In genomic region chr1:246169019-246169418, GRCh38 we compare ENCODE assay signal across 38 cellular contexts.
"Had no signal": no experiment of that assay in that cellular context is flagged by ENCODE, and none has a peak within 500 bp of the region (broad histone marks: within the 10 kb centered on the region; RNA-seq: fewer than 3 reads in every experiment).

No MANE protein-coding gene starts in this region.

- H3K4me3 Mint-ChIP-seq: activated CD4-positive, alpha-beta memory T cell treated with anti-CD3 and anti-CD28 coated beads, Interleukin-2, amount 10 ng/mL, durations not matched to agents 7 days and 5 days; activated CD4-positive, alpha-beta T cell treated with anti-CD3 and anti-CD28 coated beads for 36 hours; activated CD4-positive, alpha-beta T cell treated with anti-CD3 and anti-CD28 coated beads, Interleukin-2, amount 10 ng/mL, durations not matched to agents 7 days and 5 days; activated CD8-positive, alpha-beta memory T cell treated with anti-CD3 and anti-CD28 coated beads, Interleukin-2, amount 10 ng/mL, durations not matched to agents 7 days and 5 days; activated CD8-positive, alpha-beta T cell treated with anti-CD3 and anti-CD28 coated beads, Interleukin-2, amount 10 ng/mL, durations not matched to agents 7 days and 5 days; activated naive CD4-positive, alpha-beta T cell treated with anti-CD3 and anti-CD28 coated beads for 36 hours; activated naive CD8-positive, alpha-beta T cell treated with anti-CD3 and anti-CD28 coated beads for 36 hours; activated T-cell treated with anti-CD3 and anti-CD28 coated beads, Interleukin-2, amount 50 U/mL, for 4 hours; activated T-cell treated with anti-CD3 and anti-CD28 coated beads, Interleukin-2, amount 50 U/mL, for 72 hours; activated T-helper 1 cell treated with anti-CD3 and anti-CD28 coated beads, Interleukin-12 subunit alpha, Interleukin-12 subunit beta, Interleukin-2, Interleukin-4 antibody, amounts not matched to agents 30 ng/mL and 10 ng/mL and 1 ng/mL, durations not matched to agents 14 hours and 24 hours and 36 hours; activated T-helper 17 cell treated with anti-CD3 and anti-CD28 coated beads, Interleukin-2, amount 50 U/mL, for 72 hours; T-helper 1 cell treated with Interleukin-12 subunit alpha and Interleukin-12 subunit beta and Interleukin-4 antibody, amounts not matched to agents 30 μg/mL and 1 μg/mL, for 36 hours; T-helper 2 cell treated with Interferon-gamma antibody and Interleukin-4, amounts not matched to agents 5 μg/mL and 100 μg/mL, for 36 hours had no signal

- H3K9me3 ChIP-seq: adrenal gland, body of pancreas, breast epithelium had no signal

- H3K4me1 ChIP-seq: adrenal gland, breast epithelium had no signal

- H3K36me3 ChIP-seq: adrenal gland, brain microvascular endothelial cell, breast epithelium had no signal

- H3K27me3 Mint-ChIP-seq: activated CD4-positive, alpha-beta memory T cell treated with anti-CD3 and anti-CD28 coated beads, Interleukin-2, amount 10 ng/mL, durations not matched to agents 7 days and 5 days; activated CD4-positive, alpha-beta T cell treated with anti-CD3 and anti-CD28 coated beads for 36 hours; activated CD4-positive, alpha-beta T cell treated with anti-CD3 and anti-CD28 coated beads, Interleukin-2, amount 10 ng/mL, durations not matched to agents 7 days and 5 days; activated CD8-positive, alpha-beta memory T cell treated with anti-CD3 and anti-CD28 coated beads, Interleukin-2, amount 10 ng/mL, durations not matched to agents 7 days and 5 days; activated naive CD8-positive, alpha-beta T cell treated with anti-CD3 and anti-CD28 coated beads for 36 hours; activated T-helper 17 cell treated with anti-CD3 and anti-CD28 coated beads, Interleukin-2, amount 50 U/mL, for 72 hours had no signal

- H3K27me3 ChIP-seq: adrenal gland, body of pancreas, brain microvascular endothelial cell, breast epithelium had no signal

- H3K4me1 Mint-ChIP-seq: activated CD4-positive, alpha-beta memory T cell treated with anti-CD3 and anti-CD28 coated beads, Interleukin-2, amount 10 ng/mL, durations not matched to agents 7 days and 5 days; activated CD4-positive, alpha-beta T cell treated with anti-CD3 and anti-CD28 coated beads for 36 hours; activated CD4-positive, alpha-beta T cell treated with anti-CD3 and anti-CD28 coated beads, Interleukin-2, amount 10 ng/mL, durations not matched to agents 7 days and 5 days; activated CD8-positive, alpha-beta memory T cell treated with anti-CD3 and anti-CD28 coated beads, Interleukin-2, amount 10 ng/mL, durations not matched to agents 7 days and 5 days; activated naive CD8-positive, alpha-beta T cell treated with anti-CD3 and anti-CD28 coated beads for 36 hours; activated T-helper 17 cell treated with anti-CD3 and anti-CD28 coated beads, Interleukin-2, amount 50 U/mL, for 72 hours had no signal

- DNase-seq: activated CD4-positive, alpha-beta memory T cell treated with anti-CD3 and anti-CD28 coated beads, Interleukin-2, amount 10 ng/mL, durations not matched to agents 7 days and 5 days; activated CD4-positive, alpha-beta T cell treated with anti-CD3 and anti-CD28 coated beads for 1 hour; activated CD4-positive, alpha-beta T cell treated with anti-CD3 and anti-CD28 coated beads for 36 hours; activated CD4-positive, alpha-beta T cell treated with anti-CD3 and anti-CD28 coated beads for 48 hours; activated CD4-positive, alpha-beta T cell treated with anti-CD3 and anti-CD28 coated beads, Interleukin-2, amount 10 ng/mL, durations not matched to agents 7 days and 5 days; activated CD4-positive, alpha-beta T cell treated with anti-CD3 and anti-CD28 coated beads, Interleukin-2, amount 50 U/mL, for 48 hours; activated CD4-positive, CD25-positive, alpha-beta regulatory T cell; activated CD8-positive, alpha-beta memory T cell treated with anti-CD3 and anti-CD28 coated beads for 24 hours; activated CD8-positive, alpha-beta memory T cell treated with anti-CD3 and anti-CD28 coated beads, Interleukin-2, amount 10 ng/mL, durations not matched to agents 7 days and 5 days; activated CD8-positive, alpha-beta T cell treated with anti-CD3 and anti-CD28 coated beads, Interleukin-2, amount 10 ng/mL, durations not matched to agents 7 days and 5 days; activated effector memory CD4-positive, alpha-beta T cell treated with anti-CD3 and anti-CD28 coated beads, Interleukin-2, amount 50 U/mL, for 16 hours; activated gamma-delta T cell treated with Interleukin-2 at 50 U/mL for 16 hours; activated naive CD4-positive, alpha-beta T cell; activated naive CD4-positive, alpha-beta T cell treated with anti-CD3 and anti-CD28 coated beads for 36 hours; activated naive CD4-positive, alpha-beta T cell treated with anti-CD3 and anti-CD28 coated beads, Interleukin-2, amount 50 U/mL, for 16 hours; activated naive CD8-positive, alpha-beta T cell treated with anti-CD3 and anti-CD28 coated beads for 36 hours; activated T-cell treated with anti-CD3 and anti-CD28 coated beads for 4 hours; activated T-cell treated with anti-CD3 and anti-CD28 coated beads, Interleukin-2, amount 50 U/mL, for 1 hour; activated T-cell treated with anti-CD3 and anti-CD28 coated beads, Interleukin-2, amount 50 U/mL, for 4 hours; activated T-cell treated with anti-CD3 and anti-CD28 coated beads, Interleukin-2, amount 50 U/mL, for 72 hours; adrenal gland; amniotic stem cell; aorta; body of pancreas; brain microvascular endothelial cell; central memory CD4-positive, alpha-beta T cell; T-helper 2 cell; T-helper 9 cell had no signal

- H3K27ac ChIP-seq: adrenal gland, body of pancreas, brain microvascular endothelial cell, breast epithelium, VCaP had no signal

- ATAC-seq: activated CD4-positive, alpha-beta T cell treated with anti-CD3 and anti-CD28 coated beads for 36 hours; activated CD4-positive, CD25-positive, alpha-beta regulatory T cell treated with anti-CD3 and anti-CD28 coated beads, Interleukin-2, amount 50 U/mL, for 24 hours; activated CD8-positive, alpha-beta memory T cell treated with anti-CD3 and anti-CD28 coated beads, Interleukin-2, amount 10 ng/mL, durations not matched to agents 7 days and 5 days; activated CD8-positive, alpha-beta T cell treated with anti-CD3 and anti-CD28 coated beads, Interleukin-2, amount 10 ng/mL, durations not matched to agents 7 days and 5 days; activated naive CD4-positive, alpha-beta T cell treated with anti-CD3 and anti-CD28 coated beads, Interleukin-2, amount 50 U/mL, for 72 hours; activated T-cell treated with anti-CD3 and anti-CD28 coated beads, Interleukin-2, amount 50 U/mL, for 4 hours; activated T-cell treated with anti-CD3 and anti-CD28 coated beads, Interleukin-2, amount 50 U/mL, for 72 hours; activated T-helper 17 cell treated with anti-CD3 and anti-CD28 coated beads, Interleukin-2, amount 50 U/mL, for 72 hours; body of pancreas had no signal

- FAIRE-seq: astrocyte, TTC549 had no signal

- H3K36me3 Mint-ChIP-seq: activated CD8-positive, alpha-beta memory T cell treated with anti-CD3 and anti-CD28 coated beads, Interleukin-2, amount 10 ng/mL, durations not matched to agents 7 days and 5 days had no signal

- H3K4me3 ChIP-seq: adrenal gland, body of pancreas, breast epithelium had no signal

- H3K27ac Mint-ChIP-seq: activated CD4-positive, alpha-beta memory T cell treated with anti-CD3 and anti-CD28 coated beads, Interleukin-2, amount 10 ng/mL, durations not matched to agents 7 days and 5 days; activated CD4-positive, alpha-beta T cell treated with anti-CD3 and anti-CD28 coated beads for 36 hours; activated CD4-positive, alpha-beta T cell treated with anti-CD3 and anti-CD28 coated beads, Interleukin-2, amount 10 ng/mL, durations not matched to agents 7 days and 5 days; activated CD8-positive, alpha-beta memory T cell treated with anti-CD3 and anti-CD28 coated beads, Interleukin-2, amount 10 ng/mL, durations not matched to agents 7 days and 5 days; activated CD8-positive, alpha-beta T cell treated with anti-CD3 and anti-CD28 coated beads, Interleukin-2, amount 10 ng/mL, durations not matched to agents 7 days and 5 days; activated naive CD4-positive, alpha-beta T cell treated with anti-CD3 and anti-CD28 coated beads for 36 hours; activated naive CD4-positive, alpha-beta T cell treated with anti-CD3 and anti-CD28 coated beads, Interleukin-2, amount 50 U/mL, for 72 hours; activated naive CD8-positive, alpha-beta T cell treated with anti-CD3 and anti-CD28 coated beads for 36 hours; activated T-cell treated with anti-CD3 and anti-CD28 coated beads, Interleukin-2, amount 50 U/mL, for 72 hours; activated T-helper 1 cell treated with anti-CD3 and anti-CD28 coated beads, Interleukin-12 subunit alpha, Interleukin-12 subunit beta, Interleukin-2, Interleukin-4 antibody, amounts not matched to agents 30 ng/mL and 10 ng/mL and 1 ng/mL, durations not matched to agents 14 hours and 24 hours and 36 hours; activated T-helper 17 cell treated with anti-CD3 and anti-CD28 coated beads, Interleukin-2, amount 50 U/mL, for 72 hours; T-helper 1 cell treated with Interleukin-12 subunit alpha and Interleukin-12 subunit beta and Interleukin-4 antibody, amounts not matched to agents 30 μg/mL and 1 μg/mL, for 36 hours; T-helper 2 cell treated with Interferon-gamma antibody and Interleukin-4, amounts not matched to agents 5 μg/mL and 100 μg/mL, for 36 hours had no signal

- H3K9me3 Mint-ChIP-seq: activated CD4-positive, alpha-beta memory T cell treated with anti-CD3 and anti-CD28 coated beads, Interleukin-2, amount 10 ng/mL, durations not matched to agents 7 days and 5 days; activated CD4-positive, alpha-beta T cell treated with anti-CD3 and anti-CD28 coated beads, Interleukin-2, amount 10 ng/mL, durations not matched to agents 7 days and 5 days; activated naive CD4-positive, alpha-beta T cell treated with anti-CD3 and anti-CD28 coated beads for 36 hours; activated naive CD8-positive, alpha-beta T cell treated with anti-CD3 and anti-CD28 coated beads for 36 hours; activated T-cell treated with anti-CD3 and anti-CD28 coated beads, Interleukin-2, amount 50 U/mL, for 4 hours; activated T-cell treated with anti-CD3 and anti-CD28 coated beads, Interleukin-2, amount 50 U/mL, for 72 hours; activated T-helper 1 cell treated with anti-CD3 and anti-CD28 coated beads, Interleukin-12 subunit alpha, Interleukin-12 subunit beta, Interleukin-2, Interleukin-4 antibody, amounts not matched to agents 30 ng/mL and 10 ng/mL and 1 ng/mL, durations not matched to agents 14 hours and 24 hours and 36 hours; activated T-helper 17 cell treated with anti-CD3 and anti-CD28 coated beads, Interleukin-2, amount 50 U/mL, for 72 hours; T-helper 1 cell treated with Interleukin-12 subunit alpha and Interleukin-12 subunit beta and Interleukin-4 antibody, amounts not matched to agents 30 μg/mL and 1 μg/mL, for 36 hours; T-helper 2 cell treated with Interferon-gamma antibody and Interleukin-4, amounts not matched to agents 5 μg/mL and 100 μg/mL, for 36 hours had no signal
